In the genomic region with DNA sequence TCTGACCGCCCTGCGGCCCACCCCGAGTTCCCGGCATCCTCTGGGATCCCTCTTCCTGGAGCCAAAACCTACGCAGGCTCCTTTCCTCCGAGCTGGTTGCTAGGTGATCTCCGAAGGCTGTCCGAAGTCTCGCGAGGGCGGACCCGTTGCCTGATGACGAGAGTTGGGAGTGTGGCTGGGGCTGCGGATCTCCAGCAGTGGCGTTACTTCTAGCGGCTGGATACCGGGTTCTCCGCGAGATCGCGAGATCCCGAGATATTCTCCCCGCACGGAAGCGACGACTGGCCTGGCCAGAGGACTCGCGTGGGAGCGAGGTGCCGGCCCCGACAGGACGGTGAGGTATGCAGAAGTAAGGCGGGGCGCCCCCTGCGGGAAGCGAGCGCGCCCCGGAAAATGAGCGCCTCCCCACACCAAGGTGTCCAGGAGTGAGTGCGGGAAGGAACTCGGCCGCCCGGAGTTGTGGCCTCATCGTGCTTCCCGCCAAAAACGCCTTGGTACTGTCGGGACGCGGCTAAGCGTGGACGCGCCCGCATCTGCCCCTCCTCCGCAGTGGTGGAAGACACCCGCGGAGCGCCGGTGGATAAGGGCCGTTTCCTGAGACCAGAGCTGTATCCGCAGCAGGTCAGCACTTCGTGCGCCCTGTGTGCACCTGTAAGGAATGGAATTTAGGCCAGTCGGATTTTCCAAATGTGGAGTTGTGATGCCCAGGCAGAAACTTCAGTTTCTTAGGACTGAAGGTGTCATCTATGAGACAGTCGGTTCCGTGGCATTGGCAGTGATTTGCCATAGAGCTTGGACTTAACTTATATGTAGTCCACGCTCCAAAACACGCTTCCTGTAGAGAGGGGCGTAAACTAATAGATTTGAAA, we compare ENCODE assay signal across 1 cellular context.
TF ChIP-seq lines count a peak whose summit lies in the region.

A gene (plus strand): TSS at position 146 of the 869 bp plus-strand sequence. CDS start 1,426 bp downstream, outside the sequence.

TF ChIP-seq in K562, 482 proteins besides CTCF, POLR2A, EP300 and RAD21 (continued from another document and continues in another):
- peak; percentile 93; the same call in 1 of the 2 replicates for TF ChIP-seq HLTF (IDR thresholded peaks at IDR 0.05)
- peak in 1 of 2 experiments; percentile 74; a peak in 1 of 4 replicates for TF ChIP-seq HDAC1 (IDR thresholded peaks at IDR 0.05)
- TF ChIP-seq, protein P1, sequence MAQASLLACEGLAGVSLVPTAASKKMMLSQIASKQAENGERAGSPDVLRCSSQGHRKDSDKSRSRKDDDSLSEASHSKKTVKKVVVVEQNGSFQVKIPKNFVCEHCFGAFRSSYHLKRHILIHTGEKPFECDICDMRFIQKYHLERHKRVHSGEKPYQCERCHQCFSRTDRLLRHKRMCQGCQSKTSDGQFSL (CRISPR knock-in tag; IDR thresholded peaks at IDR 0.05): no peak; the same call in 1 of the 2 replicates
- TF ChIP-seq, protein P1 (tag; IDR thresholded peaks at IDR 0.05): 0 out of 4 replicates have a peak, but pooled peaks of 1 of the 2 experiments have one; percentile 22
- TF ChIP-seq ETV5 (CRISPR knock-in tag; IDR thresholded peaks at IDR 0.05; ENCODE audit: low read depth): peak; percentile 72
- TF ChIP-seq KDM4B (IDR thresholded peaks at IDR 0.05; ENCODE audit: borderline replicate concordance in 2 of 2, low read depth in 1 of 2): peak in 1 of 2 experiments; percentile 60; a peak in 1 of 4 replicates
- TF ChIP-seq STAG1 (CRISPR knock-in tag; IDR thresholded peaks at IDR 0.05; ENCODE audit: borderline replicate concordance): no peak
- peak; percentile 85 for TF ChIP-seq ZNF134 (CRISPR knock-in tag; conservative IDR thresholded peaks at IDR 0.05)
- 0 out of 2 replicates have a peak, but pooled peaks have one; percentile 18 for TF ChIP-seq ZNF644 (tag; IDR thresholded peaks at IDR 0.05; ENCODE audit: low read depth)
- TF ChIP-seq KLF16 (IDR thresholded peaks at IDR 0.05): peak; percentile 64; the same call in 1 of the 2 replicates
- TF ChIP-seq MED1 (CRISPR knock-in tag; IDR thresholded peaks at IDR 0.05; ENCODE audit: borderline replicate concordance): no peak
- 0 out of 2 replicates have a peak, but pooled peaks have one; percentile 8 for TF ChIP-seq ZBTB7A (IDR thresholded peaks at IDR 0.05; ENCODE audit: borderline replicate concordance, control insufficient read depth, low read depth, low read length)
- no peak; the same call in 1 of the 2 replicates for TF ChIP-seq GABPB2 (CRISPR knock-in tag; conservative IDR thresholded peaks at IDR 0.05)
- no peak for TF ChIP-seq MCM3 (IDR thresholded peaks at IDR 0.05)
- no peak for TF ChIP-seq XRCC3 (IDR thresholded peaks at IDR 0.05)
- TF ChIP-seq JUND (IDR thresholded peaks at IDR 0.05; ENCODE audit: borderline replicate concordance, low read depth, low read length): peak; percentile 58
- no peak for TF ChIP-seq JUND (tag; IDR thresholded peaks at IDR 0.05; ENCODE audit: borderline replicate concordance, low read depth, low read length)
- TF ChIP-seq KDM1A (IDR thresholded peaks at IDR 0.05): peak; percentile 62 to 70; a peak in 2 of 4 replicates
- TF ChIP-seq, protein P2, sequence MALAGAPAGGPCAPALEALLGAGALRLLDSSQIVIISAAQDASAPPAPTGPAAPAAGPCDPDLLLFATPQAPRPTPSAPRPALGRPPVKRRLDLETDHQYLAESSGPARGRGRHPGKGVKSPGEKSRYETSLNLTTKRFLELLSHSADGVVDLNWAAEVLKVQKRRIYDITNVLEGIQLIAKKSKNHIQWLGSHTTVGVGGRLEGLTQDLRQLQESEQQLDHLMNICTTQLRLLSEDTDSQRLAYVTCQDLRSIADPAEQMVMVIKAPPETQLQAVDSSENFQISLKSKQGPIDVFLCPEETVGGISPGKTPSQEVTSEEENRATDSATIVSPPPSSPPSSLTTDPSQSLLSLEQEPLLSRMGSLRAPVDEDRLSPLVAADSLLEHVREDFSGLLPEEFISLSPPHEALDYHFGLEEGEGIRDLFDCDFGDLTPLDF (CRISPR knock-in tag; IDR thresholded peaks at IDR 0.05): peak; percentile 97
- TF ChIP-seq TCF7L2 (IDR thresholded peaks at IDR 0.05; ENCODE audit: low read depth, low read length): no peak
- TF ChIP-seq, protein P3, sequence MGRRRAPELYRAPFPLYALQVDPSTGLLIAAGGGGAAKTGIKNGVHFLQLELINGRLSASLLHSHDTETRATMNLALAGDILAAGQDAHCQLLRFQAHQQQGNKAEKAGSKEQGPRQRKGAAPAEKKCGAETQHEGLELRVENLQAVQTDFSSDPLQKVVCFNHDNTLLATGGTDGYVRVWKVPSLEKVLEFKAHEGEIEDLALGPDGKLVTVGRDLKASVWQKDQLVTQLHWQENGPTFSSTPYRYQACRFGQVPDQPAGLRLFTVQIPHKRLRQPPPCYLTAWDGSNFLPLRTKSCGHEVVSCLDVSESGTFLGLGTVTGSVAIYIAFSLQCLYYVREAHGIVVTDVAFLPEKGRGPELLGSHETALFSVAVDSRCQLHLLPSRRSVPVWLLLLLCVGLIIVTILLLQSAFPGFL (CRISPR knock-in tag; IDR thresholded peaks at IDR 0.05): peak; percentile 90; the same call in 1 of the 2 replicates
- TF ChIP-seq, protein P4, sequence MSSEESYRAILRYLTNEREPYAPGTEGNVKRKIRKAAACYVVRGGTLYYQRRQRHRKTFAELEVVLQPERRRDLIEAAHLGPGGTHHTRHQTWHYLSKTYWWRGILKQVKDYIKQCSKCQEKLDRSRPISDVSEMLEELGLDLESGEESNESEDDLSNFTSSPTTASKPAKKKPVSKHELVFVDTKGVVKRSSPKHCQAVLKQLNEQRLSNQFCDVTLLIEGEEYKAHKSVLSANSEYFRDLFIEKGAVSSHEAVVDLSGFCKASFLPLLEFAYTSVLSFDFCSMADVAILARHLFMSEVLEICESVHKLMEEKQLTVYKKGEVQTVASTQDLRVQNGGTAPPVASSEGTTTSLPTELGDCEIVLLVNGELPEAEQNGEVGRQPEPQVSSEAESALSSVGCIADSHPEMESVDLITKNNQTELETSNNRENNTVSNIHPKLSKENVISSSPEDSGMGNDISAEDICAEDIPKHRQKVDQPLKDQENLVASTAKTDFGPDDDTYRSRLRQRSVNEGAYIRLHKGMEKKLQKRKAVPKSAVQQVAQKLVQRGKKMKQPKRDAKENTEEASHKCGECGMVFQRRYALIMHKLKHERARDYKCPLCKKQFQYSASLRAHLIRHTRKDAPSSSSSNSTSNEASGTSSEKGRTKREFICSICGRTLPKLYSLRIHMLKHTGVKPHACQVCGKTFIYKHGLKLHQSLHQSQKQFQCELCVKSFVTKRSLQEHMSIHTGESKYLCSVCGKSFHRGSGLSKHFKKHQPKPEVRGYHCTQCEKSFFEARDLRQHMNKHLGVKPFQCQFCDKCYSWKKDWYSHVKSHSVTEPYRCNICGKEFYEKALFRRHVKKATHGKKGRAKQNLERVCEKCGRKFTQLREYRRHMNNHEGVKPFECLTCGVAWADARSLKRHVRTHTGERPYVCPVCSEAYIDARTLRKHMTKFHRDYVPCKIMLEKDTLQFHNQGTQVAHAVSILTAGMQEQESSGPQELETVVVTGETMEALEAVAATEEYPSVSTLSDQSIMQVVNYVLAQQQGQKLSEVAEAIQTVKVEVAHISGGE (CRISPR knock-in tag; IDR thresholded peaks at IDR 0.05): peak in 1 of 3 experiments; percentile 72; a peak in 1 of 6 replicates
- peak; percentile 95 for TF ChIP-seq EP400 (IDR thresholded peaks at IDR 0.05)
- 0 out of 2 replicates have a peak, but pooled peaks have one; percentile 46 for TF ChIP-seq ZKSCAN1 (IDR thresholded peaks at IDR 0.05; ENCODE audit: low read depth, low read length)
- TF ChIP-seq NFE2 (IDR thresholded peaks at IDR 0.05; ENCODE audit: low read depth): peak; percentile 17; the same call in 1 of the 2 replicates
- peak; percentile 92 for TF ChIP-seq SUPT5H (IDR thresholded peaks at IDR 0.05)
- peak; percentile 86 for TF ChIP-seq CC2D1A (IDR thresholded peaks at IDR 0.05)
- peak; percentile 58 for TF ChIP-seq MTA1 (IDR thresholded peaks at IDR 0.05; ENCODE audit: borderline replicate concordance)
- no peak for TF ChIP-seq RBM34 (IDR thresholded peaks at IDR 0.05; ENCODE audit: borderline replicate concordance, insufficient read depth, low read length)
- peak; percentile 46 for TF ChIP-seq SAP30 (IDR thresholded peaks at IDR 0.05; ENCODE audit: borderline replicate concordance, insufficient read depth, low read depth, low read length, poor library complexity, severe bottlenecking)
- TF ChIP-seq, protein P5, sequence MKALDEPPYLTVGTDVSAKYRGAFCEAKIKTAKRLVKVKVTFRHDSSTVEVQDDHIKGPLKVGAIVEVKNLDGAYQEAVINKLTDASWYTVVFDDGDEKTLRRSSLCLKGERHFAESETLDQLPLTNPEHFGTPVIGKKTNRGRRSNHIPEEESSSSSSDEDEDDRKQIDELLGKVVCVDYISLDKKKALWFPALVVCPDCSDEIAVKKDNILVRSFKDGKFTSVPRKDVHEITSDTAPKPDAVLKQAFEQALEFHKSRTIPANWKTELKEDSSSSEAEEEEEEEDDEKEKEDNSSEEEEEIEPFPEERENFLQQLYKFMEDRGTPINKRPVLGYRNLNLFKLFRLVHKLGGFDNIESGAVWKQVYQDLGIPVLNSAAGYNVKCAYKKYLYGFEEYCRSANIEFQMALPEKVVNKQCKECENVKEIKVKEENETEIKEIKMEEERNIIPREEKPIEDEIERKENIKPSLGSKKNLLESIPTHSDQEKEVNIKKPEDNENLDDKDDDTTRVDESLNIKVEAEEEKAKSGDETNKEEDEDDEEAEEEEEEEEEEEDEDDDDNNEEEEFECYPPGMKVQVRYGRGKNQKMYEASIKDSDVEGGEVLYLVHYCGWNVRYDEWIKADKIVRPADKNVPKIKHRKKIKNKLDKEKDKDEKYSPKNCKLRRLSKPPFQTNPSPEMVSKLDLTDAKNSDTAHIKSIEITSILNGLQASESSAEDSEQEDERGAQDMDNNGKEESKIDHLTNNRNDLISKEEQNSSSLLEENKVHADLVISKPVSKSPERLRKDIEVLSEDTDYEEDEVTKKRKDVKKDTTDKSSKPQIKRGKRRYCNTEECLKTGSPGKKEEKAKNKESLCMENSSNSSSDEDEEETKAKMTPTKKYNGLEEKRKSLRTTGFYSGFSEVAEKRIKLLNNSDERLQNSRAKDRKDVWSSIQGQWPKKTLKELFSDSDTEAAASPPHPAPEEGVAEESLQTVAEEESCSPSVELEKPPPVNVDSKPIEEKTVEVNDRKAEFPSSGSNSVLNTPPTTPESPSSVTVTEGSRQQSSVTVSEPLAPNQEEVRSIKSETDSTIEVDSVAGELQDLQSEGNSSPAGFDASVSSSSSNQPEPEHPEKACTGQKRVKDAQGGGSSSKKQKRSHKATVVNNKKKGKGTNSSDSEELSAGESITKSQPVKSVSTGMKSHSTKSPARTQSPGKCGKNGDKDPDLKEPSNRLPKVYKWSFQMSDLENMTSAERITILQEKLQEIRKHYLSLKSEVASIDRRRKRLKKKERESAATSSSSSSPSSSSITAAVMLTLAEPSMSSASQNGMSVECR (CRISPR knock-in tag; IDR thresholded peaks at IDR 0.05): peak; percentile 69
- no peak for TF ChIP-seq ZNF311 (CRISPR knock-in tag; IDR thresholded peaks at IDR 0.05)
- peak; percentile 99 for TF ChIP-seq KAT7 (CRISPR knock-in tag; IDR thresholded peaks at IDR 0.05; ENCODE audit: borderline replicate concordance)
- TF ChIP-seq POLR2AphosphoS2 (IDR thresholded peaks at IDR 0.05; ENCODE audit: low read length): no peak
- TF ChIP-seq SMARCA5 (IDR thresholded peaks at IDR 0.05): peak; percentile 68; the same call in 1 of the 2 replicates
- TF ChIP-seq, protein P6, sequence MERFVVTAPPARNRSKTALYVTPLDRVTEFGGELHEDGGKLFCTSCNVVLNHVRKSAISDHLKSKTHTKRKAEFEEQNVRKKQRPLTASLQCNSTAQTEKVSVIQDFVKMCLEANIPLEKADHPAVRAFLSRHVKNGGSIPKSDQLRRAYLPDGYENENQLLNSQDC (CRISPR knock-in tag; IDR thresholded peaks at IDR 0.05): no peak
- TF ChIP-seq, protein P7, sequence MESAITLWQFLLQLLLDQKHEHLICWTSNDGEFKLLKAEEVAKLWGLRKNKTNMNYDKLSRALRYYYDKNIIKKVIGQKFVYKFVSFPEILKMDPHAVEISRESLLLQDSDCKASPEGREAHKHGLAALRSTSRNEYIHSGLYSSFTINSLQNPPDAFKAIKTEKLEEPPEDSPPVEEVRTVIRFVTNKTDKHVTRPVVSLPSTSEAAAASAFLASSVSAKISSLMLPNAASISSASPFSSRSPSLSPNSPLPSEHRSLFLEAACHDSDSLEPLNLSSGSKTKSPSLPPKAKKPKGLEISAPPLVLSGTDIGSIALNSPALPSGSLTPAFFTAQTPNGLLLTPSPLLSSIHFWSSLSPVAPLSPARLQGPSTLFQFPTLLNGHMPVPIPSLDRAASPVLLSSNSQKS (CRISPR knock-in tag; IDR thresholded peaks at IDR 0.05): no peak
- peak; percentile 86; the same call in 1 of the 2 replicates for TF ChIP-seq ZNF217 (CRISPR knock-in tag; IDR thresholded peaks at IDR 0.05)
- TF ChIP-seq RBM25 (IDR thresholded peaks at IDR 0.05; ENCODE audit: low read depth, low read length, severe bottlenecking): peak; percentile 79
- TF ChIP-seq SMARCC2 (IDR thresholded peaks at IDR 0.05; ENCODE audit: low read depth): peak; percentile 65
- peak; percentile 53 for TF ChIP-seq CCNT2 (IDR thresholded peaks at IDR 0.05; ENCODE audit: borderline replicate concordance, extremely low read depth, insufficient read length, low read depth, low read length)
- peak; percentile 100 for TF ChIP-seq RB1 (IDR thresholded peaks at IDR 0.05; ENCODE audit: low read depth)
- TF ChIP-seq ARHGAP35 (IDR thresholded peaks at IDR 0.05; ENCODE audit: partially characterized antibody): peak; percentile 92
- peak; percentile 58; the same call in 1 of the 2 replicates for TF ChIP-seq CBX5 (IDR thresholded peaks at IDR 0.05; ENCODE audit: borderline replicate concordance, low read depth)
- TF ChIP-seq ASH1L (IDR thresholded peaks at IDR 0.05; ENCODE audit: borderline replicate concordance, low read depth, partially characterized antibody): peak; percentile 10
- TF ChIP-seq FOXK1 (CRISPR knock-in tag; IDR thresholded peaks at IDR 0.05; ENCODE audit: borderline replicate concordance): peak; percentile 98
- TF ChIP-seq, protein P8, sequence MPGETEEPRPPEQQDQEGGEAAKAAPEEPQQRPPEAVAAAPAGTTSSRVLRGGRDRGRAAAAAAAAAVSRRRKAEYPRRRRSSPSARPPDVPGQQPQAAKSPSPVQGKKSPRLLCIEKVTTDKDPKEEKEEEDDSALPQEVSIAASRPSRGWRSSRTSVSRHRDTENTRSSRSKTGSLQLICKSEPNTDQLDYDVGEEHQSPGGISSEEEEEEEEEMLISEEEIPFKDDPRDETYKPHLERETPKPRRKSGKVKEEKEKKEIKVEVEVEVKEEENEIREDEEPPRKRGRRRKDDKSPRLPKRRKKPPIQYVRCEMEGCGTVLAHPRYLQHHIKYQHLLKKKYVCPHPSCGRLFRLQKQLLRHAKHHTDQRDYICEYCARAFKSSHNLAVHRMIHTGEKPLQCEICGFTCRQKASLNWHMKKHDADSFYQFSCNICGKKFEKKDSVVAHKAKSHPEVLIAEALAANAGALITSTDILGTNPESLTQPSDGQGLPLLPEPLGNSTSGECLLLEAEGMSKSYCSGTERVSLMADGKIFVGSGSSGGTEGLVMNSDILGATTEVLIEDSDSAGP (CRISPR knock-in tag; IDR thresholded peaks at IDR 0.05): peak; percentile 78; the same call in 1 of the 2 replicates
